In the genomic region with DNA sequence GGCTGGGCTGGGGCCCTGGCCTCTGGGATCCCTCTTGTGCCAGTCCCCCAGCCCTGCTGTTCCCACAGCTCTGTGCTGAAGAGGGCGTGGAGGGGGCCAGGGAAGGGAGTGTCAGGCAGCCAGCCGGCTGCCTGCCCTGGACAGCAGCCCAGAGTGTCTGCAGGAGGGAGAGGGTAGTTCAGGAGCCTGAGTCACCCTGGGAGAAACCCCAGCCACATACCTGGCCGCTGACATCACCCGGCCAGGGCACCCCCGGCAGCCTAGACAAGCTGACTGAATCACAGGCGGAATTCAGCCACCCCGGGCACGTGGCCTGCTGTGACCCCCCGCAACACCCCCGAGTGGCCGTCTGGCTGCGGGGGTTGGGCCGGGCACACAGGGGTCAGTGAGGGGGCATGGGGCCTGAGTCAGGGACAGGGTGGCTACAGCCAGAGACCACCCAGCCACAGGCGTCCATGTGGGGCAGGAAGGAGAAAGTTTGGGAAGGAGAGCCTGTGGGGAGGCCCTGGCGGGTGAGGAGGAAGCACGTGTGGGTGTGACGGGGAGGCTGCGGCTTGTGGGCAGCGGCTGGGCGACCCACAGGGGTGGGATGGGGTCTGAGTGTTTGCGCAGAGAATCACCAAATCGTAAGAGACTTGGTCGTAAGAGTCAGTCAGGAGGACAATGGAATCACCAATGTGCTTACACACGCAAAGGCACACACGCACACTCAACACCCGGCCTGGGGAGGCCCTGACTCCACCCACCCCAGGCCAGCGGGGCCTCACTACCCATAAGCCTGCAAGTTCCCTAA, we compare ENCODE assay signal across 8 cellular contexts. TPM values are rescaled to one million over a fixed set of nuclear protein-coding genes. Genes with fewer than 3 reads are reported as not detected.
DNase-seq lines count a peak whose midpoint lies in the region; ATAC-seq and TF ChIP-seq lines count a peak whose summit lies in the region.

No MANE protein-coding gene starts in this region.

- no peak overlapping the region for H3K4me3 ChIP-seq in WERI-Rb-1 (ENCODE audit: low read depth, low read length)
- H3K4me3 ChIP-seq in lung: no peak overlapping the region

- TF ChIP-seq CTCF in WERI-Rb-1 (IDR thresholded peaks at IDR 0.05; ENCODE audit: low read depth, low read length): no peak
- no peak for TF ChIP-seq CTCF in lung (IDR thresholded peaks at IDR 0.05; ENCODE audit: control extremely low read depth, extremely low read depth)

- H3K27ac ChIP-seq in WERI-Rb-1 (peak overlapping the region; percentile 47), lung (ENCODE audit: low read depth in 1 of 2, low read length in 1 of 2) (peak overlapping the region; percentile 77 to 93)

- H3K36me3 ChIP-seq in WERI-Rb-1 (no peaks in the 10 kb centered on the region), lung (ENCODE audit: control insufficient read depth in 2 of 2, insufficient read depth in 2 of 2, low read length in 2 of 2) (no peaks in the 10 kb centered on the region)

- peaks cover 0 to 8% of the 10 kb centered on the region in 2 donors for H3K4me1 ChIP-seq in lung (ENCODE audit: control insufficient read depth in 2 of 2, insufficient read depth in 2 of 2, low read length in 2 of 2)

- peak; percentile 84 for ATAC-seq in lung (ENCODE audit: insufficient read depth, low FRiP score)

- H3K27me3 ChIP-seq in WERI-Rb-1 (ENCODE audit: insufficient read depth, low read depth, severe bottlenecking): no peaks in the 10 kb centered on the region
- no peaks in the 10 kb centered on the region for H3K27me3 ChIP-seq in lung (ENCODE audit: control insufficient read depth, insufficient read depth)

- peak; percentile 83 for DNase-seq in GDM1 (lab: John Stamatoyannopoulos, UW)
- DNase-seq in LoVo (ENCODE audit: low spot score): peak; percentile 97
- DNase-seq in WERI-Rb-1: peak; percentile 54
- peak; percentile 92 to 99 for DNase-seq in dermis microvascular lymphatic vessel endothelial cell (ENCODE audit: low read depth in 2 of 2)
- DNase-seq in lung (ENCODE audit: low spot score): peak; percentile 93
- peak; percentile 82 for DNase-seq in stimulated activated CD8-positive, alpha-beta memory T cell treated with anti-CD3 and anti-CD28 coated beads, Interleukin-4, amount 100 ng/mL, for 48 hours
- no peak for DNase-seq in NCI-H187 (lab: John Stamatoyannopoulos, UW)
- no peak for DNase-seq in superior temporal gyrus (ENCODE audit: extremely low spot score)

- 6 to 7% methylated on average over 27 of the region's 27 CpGs for WGBS in lung, 2 donors

- H3K9me3 ChIP-seq in WERI-Rb-1 (ENCODE audit: severe bottlenecking) (no peaks in the 10 kb centered on the region), lung (ENCODE audit: control insufficient read depth in 2 of 2, insufficient read depth in 1 of 2, low read length in 1 of 2) (no peaks in the 10 kb centered on the region)

RNA-seq across cellular contexts. Expression of a gene that starts 11.9 kb away (rescaled TPM):
- total RNA-seq in dermis microvascular lymphatic vessel endothelial cell (1.3 and 3.9 TPM in 2 replicates), lung (10 to 100 TPM in 1 of 2 donors, 1 to 10 TPM in 1; 9.9 to 24.2 TPM)
- 10 to 100 TPM in 1 of 2 donors, 1 to 10 TPM in 1; 7.9 to 22.8 TPM for polyA plus RNA-seq in lung

RNA-seq across cellular contexts. Expression of a gene that starts 32.2 kb away (rescaled TPM):
- total RNA-seq in dermis microvascular lymphatic vessel endothelial cell: 46.1 and 57.3 TPM in 2 replicates
- total RNA-seq in lung: 10 to 100 TPM; 72.4 to 82.3 TPM
- polyA plus RNA-seq in lung: 10 to 100 TPM; 53.2 to 54.0 TPM

RNA-seq across cellular contexts. Expression of a gene that starts 40.9 kb away (rescaled TPM):
- total RNA-seq in dermis microvascular lymphatic vessel endothelial cell (5.9 and 8.1 TPM in 2 replicates), lung (10 to 100 TPM in 1 of 2 donors, 1 to 10 TPM in 1; 5.4 to 10.9 TPM)
- 10 to 100 TPM in 1 of 2 donors, 1 to 10 TPM in 1; 8.3 to 10.3 TPM for polyA plus RNA-seq in lung

RNA-seq across cellular contexts. Expression of a gene that starts 42.3 kb away (rescaled TPM):
- total RNA-seq in dermis microvascular lymphatic vessel endothelial cell (0.25 and 1.0 TPM in 2 replicates), lung (1 to 10 TPM in 1 of 2 donors, under 1 TPM in 1; 0.37 to 2.3 TPM)
- polyA plus RNA-seq in lung: 1 to 10 TPM; 1.0 to 8.1 TPM

RNA-seq across cellular contexts. Expression of a gene that starts 49.5 kb away (rescaled TPM):
- total RNA-seq in dermis microvascular lymphatic vessel endothelial cell (7.0 and 7.4 TPM in 2 replicates), lung (1 to 10 TPM; 3.6 to 8.3 TPM)
- polyA plus RNA-seq in lung: 1 to 10 TPM; 5.2 to 6.6 TPM

Comparison
In these comparisons a context has a peak if more than half of its experiments do, and no peak if none do; other contexts are left out.
1. DNase-seq: peak in GDM1 (single experiment), LoVo (single experiment), WERI-Rb-1 (single experiment), dermis microvascular lymphatic vessel endothelial cell (2 of 2), lung (single experiment) and stimulated activated CD8-positive, alpha-beta memory T cell treated with anti-CD3 and anti-CD28 coated beads, Interleukin-4, amount 100 ng/mL, for 48 hours (single experiment); none in NCI-H187 (0 of 2) and superior temporal gyrus (single experiment).